ENCODE assay signal across 16 cellular contexts in the genomic region with DNA sequence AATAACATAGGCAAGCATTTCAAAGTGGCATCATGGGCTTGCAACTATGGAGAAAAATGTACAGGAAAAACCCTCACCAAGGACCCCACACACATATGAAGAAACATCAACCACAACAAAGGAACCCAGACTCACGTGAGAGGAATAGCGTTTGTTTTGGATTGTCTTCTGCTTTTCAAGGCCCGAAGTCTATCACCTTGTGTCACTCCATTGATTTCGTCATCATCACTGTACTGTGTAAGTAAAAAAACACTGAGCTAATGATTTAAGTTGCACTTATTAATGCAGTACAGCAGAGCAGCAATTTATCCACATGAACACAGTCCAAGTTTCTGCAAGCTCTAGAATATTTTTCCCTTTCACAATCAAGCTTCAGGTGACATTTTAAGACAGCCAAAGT.
DNase-seq lines count a peak whose midpoint lies in the region; ATAC-seq lines count a peak whose summit lies in the region.
"Had no signal": no experiment of that assay in that cellular context is flagged by ENCODE, and none has a peak within 500 bp of the region (broad histone marks: within the 10 kb centered on the region; RNA-seq: fewer than 3 reads in every experiment).

No MANE protein-coding gene starts in this region.

- H3K27ac Mint-ChIP-seq in stimulated activated naive CD8-positive, alpha-beta T cell treated with anti-CD3 and anti-CD28 coated beads, Interleukin-15, amount 100 ng/mL, for 72 hours, result peak overlapping the region in 1 of 2 donors; percentile 74
- peak overlapping the region; percentile 17 to 64 for H3K27ac Mint-ChIP-seq in effector memory CD8-positive, alpha-beta T cell
- H3K27ac Mint-ChIP-seq: activated T-helper 2 cell treated with anti-CD3 and anti-CD28 coated beads, Interferon-gamma antibody, Interleukin-2, Interleukin-4, amounts not matched to agents 10 μg/mL and 5 μg/mL and 100 μg/mL, durations not matched to agents 14 hours and 24 hours and 36 hours had no signal

- H3K27ac ChIP-seq in aorta (ENCODE audit: low read depth in 1 of 2, low read length in 2 of 2), result peak overlapping the region; percentile 77 to 84
- H3K27ac ChIP-seq: WERI-Rb-1 had no signal

- peaks cover 5% of the 10 kb centered on the region for H3K36me3 Mint-ChIP-seq in effector memory CD8-positive, alpha-beta T cell (ENCODE audit: insufficient read depth)

- no peak overlapping the region for H3K4me3 Mint-ChIP-seq in stimulated activated naive CD8-positive, alpha-beta T cell treated with anti-CD3 and anti-CD28 coated beads, Interleukin-15, amount 100 ng/mL, for 72 hours
- no peak overlapping the region for H3K4me3 Mint-ChIP-seq in effector memory CD8-positive, alpha-beta T cell

- peak; percentile 55 for ATAC-seq in stimulated activated naive CD8-positive, alpha-beta T cell treated with anti-CD3 and anti-CD28 coated beads, Interleukin-15, amount 100 ng/mL, for 72 hours
- no peak for ATAC-seq in stimulated activated naive CD8-positive, alpha-beta T cell treated with anti-CD3 and anti-CD28 coated beads, Interleukin-15, Interleukin-2, amounts not matched to agents 100 U/mL and 50 U/mL, for 24 hours
- no peak for ATAC-seq in effector memory CD8-positive, alpha-beta T cell (replicated peaks)
- ATAC-seq in aorta (ENCODE audit: low FRiP score) (no peak), GM19035 (IDR thresholded peaks at IDR 0.05; ENCODE audit: unreplicated experiment) (no peak)
- ATAC-seq: gastrocnemius medialis, left colon had no signal

- no peaks in the 10 kb centered on the region for H3K27me3 Mint-ChIP-seq in stimulated activated naive CD8-positive, alpha-beta T cell treated with anti-CD3 and anti-CD28 coated beads, Interleukin-15, amount 100 ng/mL, for 72 hours
- H3K27me3 Mint-ChIP-seq in effector memory CD8-positive, alpha-beta T cell, result no peaks in the 10 kb centered on the region

- peaks cover 15% of the 10 kb centered on the region for H3K4me1 Mint-ChIP-seq in stimulated activated naive CD8-positive, alpha-beta T cell treated with anti-CD3 and anti-CD28 coated beads, Interleukin-15, amount 100 ng/mL, for 72 hours
- peaks cover 0 to 7% of the 10 kb centered on the region in 2 donors for H3K4me1 Mint-ChIP-seq in effector memory CD8-positive, alpha-beta T cell (ENCODE audit: low read depth in 2 of 2)

- no peak for DNase-seq in stimulated activated naive CD8-positive, alpha-beta T cell treated with anti-CD3 and anti-CD28 coated beads, Interleukin-15, amount 100 ng/mL, for 72 hours
- no peak for DNase-seq in stimulated activated naive CD8-positive, alpha-beta T cell treated with anti-CD3 and anti-CD28 coated beads, Interleukin-15, Interleukin-2, amounts not matched to agents 100 U/mL and 50 U/mL, for 24 hours
- peak; percentile 23 for DNase-seq in OCI-M1 (lab: John Stamatoyannopoulos, UW)
- DNase-seq in effector memory CD8-positive, alpha-beta T cell, result no peak
- DNase-seq in aorta, result no peak
- no peak for DNase-seq in NCI-H2107 (lab: John Stamatoyannopoulos, UW)
- no peak for DNase-seq in GM19240 (ENCODE audit: insufficient read length, low spot score)
- DNase-seq: cortex of kidney; gastrocnemius medialis; left colon; NCI-H2029 treated with DMSO at 0.1 percent for 48 hours; NCI-H526; stimulated activated CD4-positive, alpha-beta T cell treated with anti-CD3 and anti-CD28 coated beads, Interleukin-2, amount 100 ng/mL, for 48 hours; WERI-Rb-1 had no signal

- peaks cover 0 to 2% of the 10 kb centered on the region in 2 donors for H3K4me1 ChIP-seq in aorta (ENCODE audit: control insufficient read depth in 1 of 2, insufficient read depth in 2 of 2, low read length in 2 of 2)
- H3K4me1 ChIP-seq: gastrocnemius medialis had no signal

- intact Hi-C loops in aorta (cut with DNase I), result loop anchor here (5.0 kb wide), 1 partner anchor 35 kb away; no protein-coding TSS in a partner anchor

- no peaks in the 10 kb centered on the region for H3K27me3 ChIP-seq in aorta (ENCODE audit: control insufficient read depth in 1 of 2, insufficient read depth in 2 of 2, low read length in 1 of 2)
- H3K27me3 ChIP-seq: gastrocnemius medialis had no signal

- peak overlapping the region in 1 of 2 donors; percentile 86 for H3K4me3 ChIP-seq in aorta (ENCODE audit: low read length in 2 of 2)
- H3K4me3 ChIP-seq: gastrocnemius medialis had no signal

- H3K9me3 ChIP-seq in aorta (ENCODE audit: control insufficient read depth, low read length), result no peaks in the 10 kb centered on the region
- H3K9me3 ChIP-seq: gastrocnemius medialis had no signal

- H3K36me3 ChIP-seq in aorta (ENCODE audit: control insufficient read depth in 1 of 2, insufficient read depth in 2 of 2, low read length in 1 of 2), result no peaks in the 10 kb centered on the region
- H3K36me3 ChIP-seq: gastrocnemius medialis had no signal

- 25 to 38% methylated on average over 4 of the region's 4 CpGs for WGBS in aorta, 2 donors

- no peaks in the 10 kb centered on the region for H3K9me3 Mint-ChIP-seq in stimulated activated naive CD8-positive, alpha-beta T cell treated with anti-CD3 and anti-CD28 coated beads, Interleukin-15, amount 100 ng/mL, for 72 hours
- no peaks in the 10 kb centered on the region for H3K9me3 Mint-ChIP-seq in effector memory CD8-positive, alpha-beta T cell
- H3K9me3 Mint-ChIP-seq: activated T-helper 2 cell treated with anti-CD3 and anti-CD28 coated beads, Interferon-gamma antibody, Interleukin-2, Interleukin-4, amounts not matched to agents 10 μg/mL and 5 μg/mL and 100 μg/mL, durations not matched to agents 14 hours and 24 hours and 36 hours had no signal
